1 cellular context compared by ENCODE assay signal in genomic region chr3:155861476-155862183, GRCh38.
TF ChIP-seq lines count a peak whose summit lies in the region.

No MANE protein-coding gene starts in this region.

TF ChIP-seq in IMR-90, 13 proteins besides CTCF, POLR2A, EP300 and RAD21:
- TF ChIP-seq CEBPB (IDR thresholded peaks at IDR 0.05; ENCODE audit: low read depth, low read length) (no peak), SMC3 (IDR thresholded peaks at IDR 0.05; ENCODE audit: low read depth, low read length) (no peak)
